Comparison of ENCODE assay signal across 4 cellular contexts in the genomic region with DNA sequence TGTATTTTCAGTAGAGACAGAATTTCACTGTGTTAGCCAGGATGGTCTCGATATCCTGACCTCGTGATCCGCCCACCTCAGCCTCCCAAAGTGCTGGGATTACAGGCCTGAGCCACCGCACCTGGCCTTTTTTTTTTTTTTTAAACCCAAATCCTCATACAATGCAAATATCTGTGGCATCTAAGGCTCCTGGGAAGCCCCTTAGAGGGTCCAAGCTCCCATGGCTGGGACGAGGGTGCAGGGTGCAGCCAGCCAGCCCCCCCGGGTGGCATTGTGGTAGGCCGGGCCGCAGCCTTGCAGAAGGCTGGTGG. TPM values are rescaled to one million over a fixed set of nuclear protein-coding genes. Genes with fewer than 3 reads are reported as not detected.
"Had no signal": no experiment of that assay in that cellular context is flagged by ENCODE, and none has a peak within 500 bp of the region (broad histone marks: within the 10 kb centered on the region; RNA-seq: fewer than 3 reads in every experiment).

No MANE protein-coding gene starts in this region.

RNA-seq across cellular contexts. Expression of a gene that starts 39.3 kb away (rescaled TPM):
- total RNA-seq: HT-29, NCI-H460 had no signal

RNA-seq across cellular contexts. Expression of a gene that starts 53.4 kb away (rescaled TPM):
- total RNA-seq: HT-29, IMR-90, NCI-H460, SJSA1 had no signal
- polyA plus RNA-seq: IMR-90 had no signal
